ENCODE assay signal across 8 cellular contexts in the genomic region with DNA sequence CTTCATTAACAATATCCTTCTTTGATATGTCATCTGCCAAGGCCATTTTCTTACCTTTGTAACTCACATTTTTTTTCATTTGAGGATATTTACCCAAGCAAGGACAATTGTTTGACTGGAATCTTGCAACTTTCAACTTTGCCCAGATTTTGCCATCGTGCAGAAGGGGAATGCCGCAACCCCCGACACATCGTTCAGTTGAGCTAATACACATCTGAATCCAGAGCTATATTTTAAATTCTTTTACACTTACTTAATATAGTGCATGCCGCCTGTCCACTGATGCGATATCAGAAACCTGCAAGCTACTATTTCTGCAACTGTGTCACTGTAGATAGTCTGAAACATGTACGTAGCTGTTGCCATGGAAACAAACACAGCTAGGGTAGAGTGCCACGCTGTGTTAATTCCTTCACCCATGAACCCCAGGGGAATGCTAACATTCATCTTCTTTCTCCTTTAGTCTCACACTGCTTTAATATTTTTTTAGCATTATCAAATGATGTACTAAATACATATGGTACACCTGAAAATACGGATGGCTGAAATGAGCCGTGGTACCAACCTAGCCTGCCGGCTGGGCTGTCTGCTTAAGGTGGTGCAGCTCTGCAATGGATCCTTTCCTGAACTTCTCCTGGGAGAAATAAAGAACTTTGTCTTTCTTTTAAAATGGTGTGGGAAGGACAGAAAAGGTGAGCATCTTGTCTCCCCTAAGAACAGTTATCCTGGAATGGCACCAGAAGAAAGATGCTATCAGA.
DNase-seq lines count a peak whose midpoint lies in the region; ATAC-seq and TF ChIP-seq lines count a peak whose summit lies in the region.

No MANE protein-coding gene starts in this region.

- no peaks in the 10 kb centered on the region for H3K9me3 ChIP-seq in parathyroid adenoma (ENCODE audit: control insufficient read depth, low read length)
- H3K9me3 ChIP-seq in spleen, result no peaks in the 10 kb centered on the region

- H3K9ac ChIP-seq in parathyroid adenoma, result no peak overlapping the region

- H3K36me3 ChIP-seq in parathyroid adenoma (ENCODE audit: control insufficient read depth, insufficient read depth, low read length), result no peaks in the 10 kb centered on the region
- H3K36me3 ChIP-seq in spleen, result peaks cover 0 to 13% (median 0%) of the 10 kb centered on the region in 6 donors

- H3K4me1 ChIP-seq in parathyroid adenoma, result peaks cover 14% of the 10 kb centered on the region
- H3K4me1 ChIP-seq in spleen, result peaks cover 0 to 38% (median 11%) of the 10 kb centered on the region in 6 donors

- no peak overlapping the region for H3K27ac Mint-ChIP-seq in activated naive CD8-positive, alpha-beta T cell treated with anti-CD3 and anti-CD28 coated beads for 36 hours
- H3K27ac Mint-ChIP-seq in activated naive CD8-positive, alpha-beta T cell treated with anti-CD3 and anti-CD28 coated beads, Interleukin-2, amount 50 U/mL, for 24 hours, result no peak overlapping the region

- no peak overlapping the region for H3K4me3 Mint-ChIP-seq in activated naive CD8-positive, alpha-beta T cell treated with anti-CD3 and anti-CD28 coated beads for 36 hours
- H3K4me3 Mint-ChIP-seq in activated naive CD8-positive, alpha-beta T cell treated with anti-CD3 and anti-CD28 coated beads, Interleukin-2, amount 50 U/mL, for 24 hours, result no peak overlapping the region

- H3K4me1 Mint-ChIP-seq in activated naive CD8-positive, alpha-beta T cell treated with anti-CD3 and anti-CD28 coated beads for 36 hours, result peaks cover 27% of the 10 kb centered on the region
- peaks cover 20% of the 10 kb centered on the region for H3K4me1 Mint-ChIP-seq in activated naive CD8-positive, alpha-beta T cell treated with anti-CD3 and anti-CD28 coated beads, Interleukin-2, amount 50 U/mL, for 24 hours

- DNase-seq in NCI-H748 (lab: John Stamatoyannopoulos, UW; ENCODE audit: unreplicated experiment) (peak; percentile 73), spleen (no peak), NCI-H1092 (lab: John Stamatoyannopoulos, UW) (no peak)
- no peak for DNase-seq in activated naive CD8-positive, alpha-beta T cell treated with anti-CD3 and anti-CD28 coated beads for 36 hours
- DNase-seq in activated naive CD8-positive, alpha-beta T cell treated with anti-CD3 and anti-CD28 coated beads, Interleukin-2, amount 50 U/mL, for 24 hours, result no peak

- no peak for TF ChIP-seq POLR2A in spleen (IDR thresholded peaks at IDR 0.05)

- ATAC-seq in GM18909 (IDR thresholded peaks at IDR 0.05; ENCODE audit: poor library complexity, unreplicated experiment) (peak; percentile 94), HG02678 (IDR thresholded peaks at IDR 0.05; ENCODE audit: unreplicated experiment) (peak; percentile 92)
- ATAC-seq in activated naive CD8-positive, alpha-beta T cell treated with anti-CD3 and anti-CD28 coated beads, Interleukin-2, amount 50 U/mL, for 24 hours, result no peak

- peaks cover 10% of the 10 kb centered on the region for H3K79me2 ChIP-seq in parathyroid adenoma

- H3K4me2 ChIP-seq in parathyroid adenoma (ENCODE audit: low read length), result no peak overlapping the region

- H3K9me3 Mint-ChIP-seq in activated naive CD8-positive, alpha-beta T cell treated with anti-CD3 and anti-CD28 coated beads for 36 hours, result no peaks in the 10 kb centered on the region
- H3K9me3 Mint-ChIP-seq in activated naive CD8-positive, alpha-beta T cell treated with anti-CD3 and anti-CD28 coated beads, Interleukin-2, amount 50 U/mL, for 24 hours, result no peaks in the 10 kb centered on the region

- TF ChIP-seq CTCF in parathyroid adenoma (IDR thresholded peaks at IDR 0.05) (no peak), spleen (IDR thresholded peaks at IDR 0.05 in 8 of 11, conservative IDR thresholded peaks at IDR 0.05 in 3 of 11) (no peak)

- H2AFZ ChIP-seq in parathyroid adenoma, result no peak overlapping the region

- H3K4me3 ChIP-seq in parathyroid adenoma (ENCODE audit: low read depth, low read length) (no peak overlapping the region), spleen (peak overlapping the region in 1 of 8 donors; percentile 2)

- no peaks in the 10 kb centered on the region for H3K27me3 ChIP-seq in parathyroid adenoma (ENCODE audit: control insufficient read depth, insufficient read depth, low read length)
- no peaks in the 10 kb centered on the region for H3K27me3 ChIP-seq in spleen (replicated peaks in 1 of 7)

- H3K27me3 Mint-ChIP-seq in activated naive CD8-positive, alpha-beta T cell treated with anti-CD3 and anti-CD28 coated beads for 36 hours, result no peaks in the 10 kb centered on the region
- no peaks in the 10 kb centered on the region for H3K27me3 Mint-ChIP-seq in activated naive CD8-positive, alpha-beta T cell treated with anti-CD3 and anti-CD28 coated beads, Interleukin-2, amount 50 U/mL, for 24 hours

- intact Hi-C loops in spleen (cut with DNase I; ENCODE audit: low total_unique reads), result no loop called here

- 64 to 79% (median 72%) methylated on average over 11 of the region's 11 CpGs for WGBS in spleen, 5 donors

- H3K27ac ChIP-seq in parathyroid adenoma (peak overlapping the region; percentile 17), spleen (no peak overlapping the region)

- H3K36me3 Mint-ChIP-seq in activated naive CD8-positive, alpha-beta T cell treated with anti-CD3 and anti-CD28 coated beads for 36 hours, result peaks cover 4% of the 10 kb centered on the region
- H3K36me3 Mint-ChIP-seq in activated naive CD8-positive, alpha-beta T cell treated with anti-CD3 and anti-CD28 coated beads, Interleukin-2, amount 50 U/mL, for 24 hours (ENCODE audit: low read depth), result no peaks in the 10 kb centered on the region
